10 cellular contexts compared by ENCODE assay signal in genomic region chr5:97095318-97095732, GRCh38.
A peak's percentile ranks its signal among the peaks of the same experiment; 100 is the strongest.
DNase-seq lines count a peak whose midpoint lies in the region; ATAC-seq and TF ChIP-seq lines count a peak whose summit lies in the region.
"Had no signal": no experiment of that assay in that cellular context is flagged by ENCODE, and none has a peak within 500 bp of the region (broad histone marks: within the 10 kb centered on the region; RNA-seq: fewer than 3 reads in every experiment).

No MANE protein-coding gene starts in this region.

- no peak for TF ChIP-seq CTCF in OCI-LY3 (IDR thresholded peaks at IDR 0.05; ENCODE audit: low read depth, low read length)
- TF ChIP-seq CTCF in GM10266 (IDR thresholded peaks at IDR 0.05; ENCODE audit: control insufficient read depth, insufficient read depth, low read depth, missing control alignments), result no peak

- no peaks in the 10 kb centered on the region for H4K20me1 ChIP-seq in OCI-LY3 (ENCODE audit: insufficient read depth, low read length)

- DNase-seq in central memory CD4-positive, alpha-beta T cell, result no peak
- no peak for DNase-seq in effector memory CD4-positive, alpha-beta T cell
- DNase-seq in GM10266 (ENCODE audit: extremely low spot score), result no peak
- no peak for DNase-seq in NCI-H2029 (lab: John Stamatoyannopoulos, UW)
- DNase-seq: NCI-H774 had no signal

- peak overlapping the region; percentile 59 for H3K27ac ChIP-seq in OCI-LY3 (ENCODE audit: low read length)
- H3K27ac ChIP-seq in effector memory CD4-positive, alpha-beta T cell (ENCODE audit: insufficient read depth, low read length, poor library complexity, severe bottlenecking), result no peak overlapping the region
- H3K27ac ChIP-seq: right atrium auricular region had no signal

- no peak overlapping the region for H3K9ac ChIP-seq in OCI-LY3 (ENCODE audit: low read length)

- ATAC-seq in GM18867 (IDR thresholded peaks at IDR 0.05; ENCODE audit: unreplicated experiment) (peak; percentile 29), GM21360 (IDR thresholded peaks at IDR 0.05; ENCODE audit: unreplicated experiment) (peak; percentile 27), HG02981 (IDR thresholded peaks at IDR 0.05; ENCODE audit: unreplicated experiment) (peak; percentile 36)

- peak overlapping the region; percentile 56 for H3K4me3 ChIP-seq in OCI-LY3 (ENCODE audit: low read length)
- H3K4me3 ChIP-seq in effector memory CD4-positive, alpha-beta T cell (ENCODE audit: insufficient read depth, low read depth, low read length, poor library complexity, severe bottlenecking), result no peak overlapping the region
- H3K4me3 ChIP-seq: right atrium auricular region had no signal

- no peak overlapping the region for H2AFZ ChIP-seq in OCI-LY3 (ENCODE audit: low read depth, low read length)

- H3K4me2 ChIP-seq in OCI-LY3 (ENCODE audit: low read length), result peak overlapping the region; percentile 84

- no peaks in the 10 kb centered on the region for H3K36me3 ChIP-seq in OCI-LY3 (replicated peaks; ENCODE audit: low read depth, low read length)
- no peaks in the 10 kb centered on the region for H3K36me3 ChIP-seq in effector memory CD4-positive, alpha-beta T cell (ENCODE audit: control insufficient read depth, insufficient read depth, low read length)
- H3K36me3 ChIP-seq: right atrium auricular region had no signal

- no peaks in the 10 kb centered on the region for H3K79me2 ChIP-seq in OCI-LY3 (ENCODE audit: low read length)

- H3K9me3 ChIP-seq in OCI-LY3 (ENCODE audit: insufficient read depth, low read length), result no peaks in the 10 kb centered on the region
- H3K9me3 ChIP-seq in effector memory CD4-positive, alpha-beta T cell (ENCODE audit: control insufficient read depth, low read length), result no peaks in the 10 kb centered on the region
- H3K9me3 ChIP-seq: right atrium auricular region had no signal

- no peaks in the 10 kb centered on the region; the same call in 1 of the 2 replicates for H3K27me3 ChIP-seq in OCI-LY3 (ENCODE audit: low read depth, low read length)
- H3K27me3 ChIP-seq in effector memory CD4-positive, alpha-beta T cell (replicated peaks; ENCODE audit: control insufficient read depth, insufficient read depth, low read length, poor library complexity, severe bottlenecking), result no peaks in the 10 kb centered on the region
- H3K27me3 ChIP-seq: right atrium auricular region had no signal

- peaks cover 38% of the 10 kb centered on the region for H3K4me1 ChIP-seq in OCI-LY3 (ENCODE audit: low read length)
- H3K4me1 ChIP-seq in effector memory CD4-positive, alpha-beta T cell (ENCODE audit: control insufficient read depth, insufficient read depth, low read length, poor library complexity, severe bottlenecking), result no peaks in the 10 kb centered on the region
